22 cellular contexts compared by ENCODE assay signal in the genomic region with DNA sequence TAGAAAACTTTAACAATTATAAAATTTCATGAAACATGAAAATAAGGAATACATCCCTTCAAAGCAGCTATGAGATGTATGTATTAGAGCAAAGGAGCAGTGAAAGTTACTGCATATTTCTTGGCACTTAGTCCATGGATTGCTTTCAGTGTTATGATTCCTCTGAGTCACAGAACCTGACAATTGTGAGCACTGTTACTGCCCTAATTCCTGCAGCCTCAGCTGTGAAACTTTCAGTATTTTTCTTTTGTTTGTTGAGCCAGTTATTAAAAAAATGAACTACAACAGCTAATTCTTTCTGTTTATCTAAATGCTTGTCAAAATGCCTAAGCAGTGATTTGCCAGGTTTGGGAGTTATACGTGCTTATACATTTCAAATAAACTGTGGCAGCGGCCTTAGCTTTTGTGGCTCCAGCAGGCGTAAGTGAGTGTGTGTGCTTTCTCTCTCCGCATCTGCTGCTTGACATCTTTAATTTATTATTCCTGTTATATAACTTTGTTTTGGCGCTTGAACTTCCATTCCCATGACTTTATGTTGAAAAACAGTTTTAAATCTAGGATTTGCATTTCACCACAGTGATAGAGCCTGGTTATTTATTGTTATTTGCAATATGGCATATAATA.
DNase-seq lines count a peak whose midpoint lies in the region; ATAC-seq and TF ChIP-seq lines count a peak whose summit lies in the region.
"Had no signal": no experiment of that assay in that cellular context is flagged by ENCODE, and none has a peak within 500 bp of the region (broad histone marks: within the 10 kb centered on the region; RNA-seq: fewer than 3 reads in every experiment).

No MANE protein-coding gene starts in this region.

- intact Hi-C loops in IMR-90 (cut with micrococcal nuclease) (loop anchor here (10.0 kb wide), 1 partner anchor 705 kb away; no protein-coding TSS in a partner anchor), esophagus muscularis mucosa (cut with DNase I) (no loop called here)

- no peak overlapping the region for H2BK5ac ChIP-seq in IMR-90 (ENCODE audit: low read depth, low read length, poor library complexity, severe bottlenecking)

- H2AK9ac ChIP-seq in IMR-90 (replicated peaks; ENCODE audit: low read depth, low read length, poor library complexity) = no peak overlapping the region

- no peak overlapping the region for H4K5ac ChIP-seq in IMR-90 (ENCODE audit: low read depth, low read length)

- no peaks in the 10 kb centered on the region for H3K9me3 ChIP-seq in IMR-90 (ENCODE audit: control insufficient read depth, insufficient read depth, low read length)
- no peaks in the 10 kb centered on the region for H3K9me3 ChIP-seq in esophagus muscularis mucosa
- H3K9me3 ChIP-seq in suprapubic skin = no peaks in the 10 kb centered on the region
- H3K9me3 ChIP-seq: body of pancreas, left ventricle myocardium inferior, prostate gland had no signal

- dilution Hi-C loops in IMR-90 (cut with HindIII; ENCODE audit: low sequenced_read_pairs, unreplicated experiment) = no loop called here

- no peak overlapping the region for H2BK120ac ChIP-seq in IMR-90 (ENCODE audit: low read depth, low read length)

- TF ChIP-seq POLR2A in IMR-90 (IDR thresholded peaks at IDR 0.05; ENCODE audit: low read depth, low read length) (no peak), esophagus muscularis mucosa (IDR thresholded peaks at IDR 0.05; ENCODE audit: low read depth) (no peak), suprapubic skin (IDR thresholded peaks at IDR 0.05) (no peak)

- H3K79me1 ChIP-seq in IMR-90 (ENCODE audit: low read depth in 1 of 2, low read length in 2 of 2) = no peaks in the 10 kb centered on the region

- no peak overlapping the region for H4K91ac ChIP-seq in IMR-90 (ENCODE audit: insufficient read depth, low read depth, low read length)

- no peak overlapping the region for H3K23ac ChIP-seq in IMR-90 (ENCODE audit: low read depth, low read length)

- H3K4me3 Mint-ChIP-seq in effector memory CD8-positive, alpha-beta T cell = no peak overlapping the region
- H3K4me3 Mint-ChIP-seq: CD4-positive, alpha-beta T cell; IgD-negative memory B cell; neural progenitor cell had no signal

- H4K20me1 ChIP-seq in IMR-90 (ENCODE audit: insufficient read depth, low read length) = no peaks in the 10 kb centered on the region

- WGBS in IMR-90 (ENCODE audit: extremely low coverage in 2 of 2, insufficient read length in 1 of 2), 2 experiments = no CpG with 5 or more reads among the region's 5 CpGs
- WGBS in esophagus muscularis mucosa = 28% methylated on average over 5 of the region's 5 CpGs
- WGBS in suprapubic skin = 37% methylated on average over 5 of the region's 5 CpGs

- no peaks in the 10 kb centered on the region for H3K36me3 Mint-ChIP-seq in effector memory CD8-positive, alpha-beta T cell (ENCODE audit: insufficient read depth)
- H3K36me3 Mint-ChIP-seq: activated naive CD4-positive, alpha-beta T cell treated with anti-CD3 and anti-CD28 coated beads, Interleukin-2, amount 50 U/mL, for 72 hours; IgD-negative memory B cell; neural progenitor cell had no signal

- H3K56ac ChIP-seq in IMR-90 (ENCODE audit: extremely low read depth, insufficient read depth, low read length) = no peak overlapping the region

- DNase-seq in IMR-90 (peak; percentile 33), esophagus muscularis mucosa (ENCODE audit: extremely low spot score) (no peak), left kidney (ENCODE audit: low read depth, low spot score) (peak; percentile 57), suprapubic skin (ENCODE audit: low spot score in 2 of 2) (no peak), hippocampal formation (lab: John Stamatoyannopoulos, UW) (no peak), iPS-NIHi11 (ENCODE audit: low spot score) (no peak)
- DNase-seq in effector memory CD8-positive, alpha-beta T cell = no peak
- DNase-seq: activated CD4-positive, CD25-positive, alpha-beta regulatory T cell treated with anti-CD3 and anti-CD28 coated beads, Interleukin-2, amount 50 U/mL, for 72 hours; body of pancreas; CD4-positive, alpha-beta T cell; left ventricle myocardium inferior; NCI-H1436 treated with DMSO at 0.1 percent for 48 hours; NCI-H748 treated with DMSO at 0.1 percent for 48 hours; SHP77; stimulated activated CD8-positive, alpha-beta memory T cell treated with anti-CD3 and anti-CD28 coated beads, Interleukin-4, amount 100 ng/mL, for 48 hours; substantia nigra had no signal

- H3K4me2 ChIP-seq in IMR-90 (ENCODE audit: low read depth, low read length) = no peak overlapping the region
- H3K4me2 ChIP-seq: neural progenitor cell had no signal

- H3K27me3 Mint-ChIP-seq in effector memory CD8-positive, alpha-beta T cell = peaks cover 5 to 52% of the 10 kb centered on the region in 2 donors

- no peak overlapping the region for H3K9ac ChIP-seq in IMR-90 (ENCODE audit: low read depth, low read length)
- H3K9ac ChIP-seq: neural progenitor cell had no signal

- no peak overlapping the region for H3K27ac ChIP-seq in IMR-90 (ENCODE audit: insufficient read depth, low read length)
- H3K27ac ChIP-seq in esophagus muscularis mucosa (replicated peaks in 1 of 4) = peak overlapping the region; percentile 43 to 67 (median 56)
- H3K27ac ChIP-seq in suprapubic skin = peak overlapping the region; percentile 30
- H3K27ac ChIP-seq: body of pancreas, coronary artery, left ventricle myocardium inferior, neural progenitor cell had no signal

- H3K4me3 ChIP-seq in IMR-90 (ENCODE audit: insufficient read depth, low read depth, low read length) = no peak overlapping the region
- H3K4me3 ChIP-seq in esophagus muscularis mucosa = no peak overlapping the region
- H3K4me3 ChIP-seq in suprapubic skin = no peak overlapping the region
- H3K4me3 ChIP-seq: body of pancreas, coronary artery, left ventricle myocardium inferior, neural progenitor cell, prostate gland had no signal

- no peak overlapping the region for H2AK5ac ChIP-seq in IMR-90 (ENCODE audit: low read depth, low read length)

- H3K18ac ChIP-seq in IMR-90 (ENCODE audit: low read depth, low read length) = no peak overlapping the region

- H2BK15ac ChIP-seq in IMR-90 (ENCODE audit: low read depth, low read length) = no peak overlapping the region

- no peak overlapping the region for H3K27ac Mint-ChIP-seq in effector memory CD8-positive, alpha-beta T cell
- H3K27ac Mint-ChIP-seq: activated naive CD4-positive, alpha-beta T cell treated with anti-CD3 and anti-CD28 coated beads, Interleukin-2, amount 50 U/mL, for 72 hours; CD4-positive, alpha-beta T cell; IgD-negative memory B cell; neural progenitor cell had no signal

- H3K9me3 Mint-ChIP-seq in effector memory CD8-positive, alpha-beta T cell = no peaks in the 10 kb centered on the region
- H3K9me3 Mint-ChIP-seq: activated naive CD4-positive, alpha-beta T cell treated with anti-CD3 and anti-CD28 coated beads, Interleukin-2, amount 50 U/mL, for 72 hours; CD4-positive, alpha-beta T cell; IgD-negative memory B cell; neural progenitor cell had no signal

- POLR2A ChIA-PET in IMR-90 (lab: Charles Lee; ENCODE audit: unreplicated experiment) = no interaction called here

- peaks cover 7% of the 10 kb centered on the region for H3K27me3 ChIP-seq in IMR-90 (ENCODE audit: control insufficient read depth, insufficient read depth, low read length)
- no peaks in the 10 kb centered on the region for H3K27me3 ChIP-seq in esophagus muscularis mucosa
- no peaks in the 10 kb centered on the region for H3K27me3 ChIP-seq in suprapubic skin
- H3K27me3 ChIP-seq: body of pancreas, neural progenitor cell had no signal

- ATAC-seq in IMR-90 (ENCODE audit: low read depth) (peak; percentile 79), HG03469 (IDR thresholded peaks at IDR 0.05; ENCODE audit: unreplicated experiment) (no peak)
- ATAC-seq in effector memory CD8-positive, alpha-beta T cell (replicated peaks) = no peak
- ATAC-seq: activated naive CD4-positive, alpha-beta T cell treated with anti-CD3 and anti-CD28 coated beads, Interleukin-2, amount 50 U/mL, for 72 hours; body of pancreas had no signal

- H3K4me1 Mint-ChIP-seq in effector memory CD8-positive, alpha-beta T cell (ENCODE audit: low read depth in 2 of 2) = peaks cover 0 to 10% of the 10 kb centered on the region in 2 donors
- H3K4me1 Mint-ChIP-seq: IgD-negative memory B cell, neural progenitor cell had no signal

- BruUV-seq in IMR-90 (replicated peaks; lab: Mats Ljungman, UMichigan) = no TSS peak

- no peak overlapping the region for H4K8ac ChIP-seq in IMR-90 (ENCODE audit: low read depth in 2 of 2, low read length in 2 of 2)

- no peak for TF ChIP-seq RAD21 in IMR-90 (IDR thresholded peaks at IDR 0.05; ENCODE audit: low read length)

- H2AFZ ChIP-seq in IMR-90 (replicated peaks; ENCODE audit: low read length, poor library complexity) = no peak overlapping the region

- no peak overlapping the region for H3K4ac ChIP-seq in IMR-90 (ENCODE audit: low read depth, low read length)

- no peak overlapping the region for H3K14ac ChIP-seq in IMR-90 (replicated peaks; ENCODE audit: low read depth, low read length)

- TF ChIP-seq CTCF in IMR-90 (conservative IDR thresholded peaks at IDR 0.05; ENCODE audit: low read depth, low read length) (no peak), esophagus muscularis mucosa (IDR thresholded peaks at IDR 0.05) (no peak), suprapubic skin (IDR thresholded peaks at IDR 0.05) (no peak)

- H3K9me1 ChIP-seq in IMR-90 (ENCODE audit: insufficient read depth, low read length) = no peaks in the 10 kb centered on the region

- in situ Hi-C loops in IMR-90 (cut with MboI; ENCODE audit: low sequenced_read_pairs) = loop anchor here (10.0 kb wide), 1 partner anchor 565 kb away; no protein-coding TSS in a partner anchor

- H2BK20ac ChIP-seq in IMR-90 (ENCODE audit: low read depth, low read length) = no peak overlapping the region

- CTCF ChIA-PET in IMR-90 (lab: Yijun Ruan, JAX) = no interaction called here

- no peak for TF ChIP-seq EP300 in esophagus muscularis mucosa (IDR thresholded peaks at IDR 0.05)
- TF ChIP-seq EP300 in suprapubic skin (IDR thresholded peaks at IDR 0.05) = no peak

- H3K36me3 ChIP-seq in IMR-90 (ENCODE audit: control insufficient read depth, insufficient read depth, low read length) (no peaks in the 10 kb centered on the region), esophagus muscularis mucosa (no peaks in the 10 kb centered on the region), suprapubic skin (no peaks in the 10 kb centered on the region)
- H3K36me3 ChIP-seq: left ventricle myocardium inferior, neural progenitor cell, prostate gland had no signal

- peaks cover 1% of the 10 kb centered on the region; the same call in 1 of the 2 replicates for H3K4me1 ChIP-seq in IMR-90 (ENCODE audit: control insufficient read depth, insufficient read depth, low read length)
- H3K4me1 ChIP-seq in esophagus muscularis mucosa = peaks cover 0 to 35% (median 30%) of the 10 kb centered on the region in 4 donors
- peaks cover 13% of the 10 kb centered on the region for H3K4me1 ChIP-seq in suprapubic skin
- H3K4me1 ChIP-seq: body of pancreas, left ventricle myocardium inferior, neural progenitor cell, prostate gland had no signal

TF ChIP-seq in IMR-90, 13 proteins besides CTCF, POLR2A, EP300 and RAD21 (continues in another document):
- no peak for TF ChIP-seq CHD1 (IDR thresholded peaks at IDR 0.05; ENCODE audit: low read depth, low read length)
- no peak for TF ChIP-seq MXI1 (IDR thresholded peaks at IDR 0.05; ENCODE audit: borderline replicate concordance, low read depth, low read length)
- TF ChIP-seq CEBPB (IDR thresholded peaks at IDR 0.05; ENCODE audit: low read depth, low read length) = no peak
- no peak for TF ChIP-seq BHLHE40 (IDR thresholded peaks at IDR 0.05; ENCODE audit: low read depth, low read length)

Comparison
In these comparisons a context has a peak if more than half of its experiments do, and no peak if none do; other contexts are left out.
1. DNase-seq: peak in IMR-90 (single experiment) and left kidney (single experiment); none in esophagus muscularis mucosa (single experiment), suprapubic skin (0 of 2), hippocampal formation (0 of 2), iPS-NIHi11 (single experiment) and effector memory CD8-positive, alpha-beta T cell (0 of 3).